ENCODE assay signal across 25 cellular contexts in the genomic region with DNA sequence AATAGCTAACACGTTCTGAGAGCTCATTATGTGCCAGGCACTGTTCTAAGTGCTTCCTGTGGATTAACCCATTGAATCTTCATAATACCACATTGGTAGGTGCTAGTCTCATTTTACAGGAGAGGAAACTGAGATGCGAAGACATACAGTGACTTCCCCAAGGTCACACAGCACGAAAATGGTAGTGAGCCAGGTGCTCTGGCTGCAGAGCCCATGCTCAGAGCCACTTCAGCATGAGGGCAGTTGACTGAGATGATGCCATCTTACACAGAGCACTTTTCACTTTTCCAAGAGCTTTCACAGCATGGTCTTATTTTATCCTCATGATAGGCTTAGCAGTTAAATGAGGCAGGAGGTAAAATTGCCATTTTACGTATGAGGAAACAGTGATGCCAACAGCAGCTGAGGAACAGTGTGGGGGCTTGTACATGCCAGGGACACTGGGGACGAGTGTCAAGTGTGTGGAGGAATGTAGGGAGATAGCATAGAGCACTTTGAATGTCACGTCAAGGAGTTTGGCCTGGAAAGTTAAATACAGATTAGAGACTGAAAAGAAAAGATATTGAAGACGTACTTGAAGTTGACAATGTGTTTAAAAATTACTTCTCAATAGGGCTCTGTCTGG.
"Had no signal": no experiment of that assay in that cellular context is flagged by ENCODE, and none has a peak within 500 bp of the region (broad histone marks: within the 10 kb centered on the region; RNA-seq: fewer than 3 reads in every experiment).

No MANE protein-coding gene starts in this region.

- ATAC-seq: activated T-helper 17 cell treated with anti-CD3 and anti-CD28 coated beads, Interleukin-2, amount 50 U/mL, for 72 hours; T-helper 17 cell had no signal

- DNase-seq: activated B cell treated with CpG ODN at 0.5 μM for 24 hours; activated CD4-positive, alpha-beta memory T cell treated with anti-CD3 and anti-CD28 coated beads for 36 hours; activated CD4-positive, alpha-beta T cell treated with anti-CD3 and anti-CD28 coated beads for 1 hour; activated CD4-positive, alpha-beta T cell treated with anti-CD3 and anti-CD28 coated beads, Interleukin-2, amount 10 ng/mL, durations not matched to agents 24 days and 14 days; activated CD8-positive, alpha-beta memory T cell treated with anti-CD3 and anti-CD28 coated beads for 24 hours; activated gamma-delta T cell; activated naive CD4-positive, alpha-beta T cell treated with anti-CD3 and anti-CD28 coated beads for 36 hours; activated T-cell treated with anti-CD3 and anti-CD28 coated beads, Interleukin-2, amount 50 U/mL, for 48 hours; amygdala; Kasumi-1; KBM-7; NCI-H1105 treated with DMSO at 0.1 percent for 48 hours; NCI-H1436 treated with DMSO at 0.1 percent for 48 hours; NCI-H187; NCI-H2107; NCI-H2171 treated with DMSO at 0.1 percent for 48 hours; NCI-H226; NCI-H510A; NCI-H526 treated with DMSO at 0.1 percent for 48 hours; NCI-H82; OCI-M1; SIG-M5; T-helper 17 cell; T-helper 9 cell had no signal
